Comparison of ENCODE assay signal across 14 cellular contexts in the genomic region with DNA sequence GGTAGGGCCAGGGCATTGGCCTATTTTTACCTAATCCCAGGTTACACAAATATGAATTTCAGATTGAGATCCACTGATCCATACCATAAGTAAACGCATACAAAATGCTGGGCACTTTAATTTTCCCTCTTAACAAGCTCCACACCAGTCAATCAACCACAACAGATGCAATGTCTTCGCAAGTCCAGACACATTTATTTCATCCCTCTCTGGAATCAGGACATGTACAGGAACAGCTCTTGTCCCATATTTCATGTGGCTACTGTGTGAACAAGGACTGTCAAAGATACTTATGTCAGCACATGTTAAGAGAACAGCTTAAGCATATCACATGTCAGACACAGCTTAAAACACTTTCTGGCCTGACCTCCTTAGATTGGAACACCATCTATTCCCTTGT.
DNase-seq lines count a peak whose midpoint lies in the region; ATAC-seq, FAIRE-seq and TF ChIP-seq lines count a peak whose summit lies in the region.
"Had no signal": no experiment of that assay in that cellular context is flagged by ENCODE, and none has a peak within 500 bp of the region (broad histone marks: within the 10 kb centered on the region; RNA-seq: fewer than 3 reads in every experiment).

No MANE protein-coding gene starts in this region.

- TF ChIP-seq CTCF in CD14-positive monocyte (IDR thresholded peaks at IDR 0.05), result no peak
- no peak for TF ChIP-seq CTCF in HEK293 (tag by site-specific recombination; IDR thresholded peaks at IDR 0.05)
- no peak for TF ChIP-seq CTCF in pancreas (IDR thresholded peaks at IDR 0.05)

- no peak overlapping the region for H3K4me3 Mint-ChIP-seq in CD14-positive monocyte
- H3K4me3 Mint-ChIP-seq: endodermal cell had no signal

- peaks cover 29% of the 10 kb centered on the region for H3K4me1 Mint-ChIP-seq in CD14-positive monocyte

- intact Hi-C loops in CD14-positive monocyte (cut with micrococcal nuclease) (no loop called here), pancreas (cut with DNase I) (no loop called here)

- POLR2A ChIA-PET in HEK293 (lab: Yijun Ruan, JAX), result no interaction called here

- no peak for ATAC-seq in pancreas

- FAIRE-seq in pancreas (lab: Jason Lieb, UNC), result no peak

- H3K4me3 ChIP-seq in HEK293 (ENCODE audit: low read depth, low read length), result no peak overlapping the region
- no peak overlapping the region for H3K4me3 ChIP-seq in pancreas
- H3K4me3 ChIP-seq: BLaER1 treated with 17β-estradiol and CSF1 and Interleukin-3, amounts not matched to agents 10 nM and 100 nM; SK-N-MC had no signal

- peaks cover 0 to 1% (median 0%) of the 10 kb centered on the region in 3 donors for H3K27me3 Mint-ChIP-seq in CD14-positive monocyte (ENCODE audit: low read depth in 3 of 3)

- peak overlapping the region; percentile 56 to 86 (median 84) for H3K27ac Mint-ChIP-seq in CD14-positive monocyte
- H3K27ac Mint-ChIP-seq: endodermal cell had no signal

- peaks cover 0 to 2% of the 10 kb centered on the region in 2 donors for H3K36me3 Mint-ChIP-seq in CD14-positive monocyte

- no peaks in the 10 kb centered on the region for H3K9me3 Mint-ChIP-seq in CD14-positive monocyte
- H3K9me3 Mint-ChIP-seq: endodermal cell had no signal

- WGBS in pancreas, 2 donors, result 48 to 71% methylated on average over 2 of the region's 2 CpGs

- H3K27me3 ChIP-seq in pancreas, result no peaks in the 10 kb centered on the region
- H3K27me3 ChIP-seq: BLaER1 treated with 17β-estradiol and CSF1 and Interleukin-3, amounts not matched to agents 10 nM and 100 nM had no signal

- H3K27ac ChIP-seq in HEK293 (ENCODE audit: extremely low read depth, low read depth, low read length) (no peak overlapping the region), pancreas (no peak overlapping the region)
- H3K27ac ChIP-seq: SK-N-MC had no signal

- no peaks in the 10 kb centered on the region for H3K9me3 ChIP-seq in HEK293 (ENCODE audit: control insufficient read depth, insufficient read depth, low read depth, low read length)
- H3K9me3 ChIP-seq in pancreas, result no peaks in the 10 kb centered on the region

- CTCF ChIA-PET in HEK293 (lab: Yijun Ruan, JAX), result no interaction called here

- no peaks in the 10 kb centered on the region for H3K36me3 ChIP-seq in HEK293 (ENCODE audit: control insufficient read depth in 2 of 2, insufficient read depth in 1 of 2, low read length in 2 of 2)
- H3K36me3 ChIP-seq in pancreas, result no peaks in the 10 kb centered on the region

- DNase-seq in CD14-positive monocyte (ENCODE audit: low spot score) (no peak), SK-N-DZ (ENCODE audit: low spot score) (peak; percentile 20), left kidney (ENCODE audit: low read depth, low spot score) (peak; percentile 57), cerebellar nuclear complex (lab: John Stamatoyannopoulos, UW) (no peak), pancreas (no peak), NCI-H2081 treated with DMSO at 0.1 percent for 48 hours (lab: John Stamatoyannopoulos, UW) (no peak)
- DNase-seq in stimulated activated CD4-positive, alpha-beta T cell treated with anti-CD3 and anti-CD28 coated beads, Interleukin-4, amount 100 ng/mL, for 1 hour, result no peak
- DNase-seq: activated CD8-positive, alpha-beta memory T cell treated with anti-CD3 and anti-CD28 coated beads for 24 hours; activated naive CD4-positive, alpha-beta T cell; endodermal cell; KBM-7 had no signal

- no peaks in the 10 kb centered on the region for H3K4me1 ChIP-seq in HEK293 (ENCODE audit: control insufficient read depth, insufficient read depth, low read length)
- H3K4me1 ChIP-seq in pancreas, result peaks cover 18 to 27% (median 22%) of the 10 kb centered on the region in 3 donors

TF ChIP-seq in HEK293, 187 proteins besides CTCF, POLR2A, EP300 and RAD21:
- TF ChIP-seq ZFP37 (tag by site-specific recombination; IDR thresholded peaks at IDR 0.05), result peak; percentile 98
- TF ChIP-seq SP2 (tag by site-specific recombination; IDR thresholded peaks at IDR 0.05), result no peak
TF ChIP-seq in HEK293: peak in this region for 1.

Comparison
In these comparisons a context has a peak if more than half of its experiments do, and no peak if none do; other contexts are left out.
1. DNase-seq: peak in SK-N-DZ (single experiment) and left kidney (single experiment); none in CD14-positive monocyte (single experiment), cerebellar nuclear complex (0 of 2), pancreas (0 of 6), stimulated activated CD4-positive, alpha-beta T cell treated with anti-CD3 and anti-CD28 coated beads, Interleukin-4, amount 100 ng/mL, for 1 hour (single experiment) and NCI-H2081 treated with DMSO at 0.1 percent for 48 hours (single experiment).